Comparison of ENCODE assay signal across 28 cellular contexts in genomic region chr3:10890665-10891064, GRCh38.
"Had no signal": no experiment of that assay in that cellular context is flagged by ENCODE, and none has a peak within 500 bp of the region (broad histone marks: within the 10 kb centered on the region; RNA-seq: fewer than 3 reads in every experiment).

No MANE protein-coding gene starts in this region.

- H3K4me3 ChIP-seq: neural progenitor cell, ovary, psoas muscle, skin epidermis, smooth muscle cell, spleen, suprapubic skin, testis, tibial artery, transverse colon, upper lobe of right lung, uterus had no signal

- ATAC-seq: natural killer cell; psoas muscle; right cardiac atrium; sciatic nerve; stimulated activated memory B cell treated with anti-CD40 and anti-IgM and Interleukin-4, amounts not matched to agents 10 μg/mL and 1 μg/mL and 100 μg/mL, for 72 hours; stimulated activated naive CD8-positive, alpha-beta T cell treated with anti-CD3 and anti-CD28 coated beads, Interleukin-15, amount 100 ng/mL, for 72 hours; stimulated activated naive CD8-positive, alpha-beta T cell treated with anti-CD3 and anti-CD28 coated beads, Interleukin-15, Interleukin-2, amounts not matched to agents 100 U/mL and 50 U/mL, for 24 hours; upper lobe of right lung had no signal

- H3K9ac ChIP-seq: neural progenitor cell, parathyroid adenoma had no signal

- H3K4me1 ChIP-seq: neural progenitor cell, parathyroid adenoma, psoas muscle, spleen, suprapubic skin, testis, tibial artery, transverse colon, upper lobe of right lung, uterus had no signal

- H3K27me3 ChIP-seq: ovary, testis, transverse colon, upper lobe of right lung, uterus had no signal

- H3K27ac ChIP-seq: neural progenitor cell, ovary, parathyroid adenoma, psoas muscle, skin epidermis, spleen, suprapubic skin, testis, tibial artery, transverse colon, upper lobe of right lung, uterus had no signal

- H3K9me3 ChIP-seq: ovary, testis, transverse colon, upper lobe of right lung, uterus had no signal

- H3K4me2 ChIP-seq: neural progenitor cell, smooth muscle cell had no signal

- H3K36me3 ChIP-seq: neural progenitor cell, ovary, spleen, suprapubic skin, tibial artery, transverse colon, upper lobe of right lung, uterus had no signal

- DNase-seq: natural killer cell; occipital lobe; ovary; posterior cingulate gyrus; psoas muscle; right cardiac atrium; spleen; stimulated activated CD4-positive, alpha-beta T cell treated with anti-CD3 and anti-CD28 coated beads, Interleukin-12 subunit alpha, Interleukin-12 subunit beta, amount 100 ng/mL, for 4 hours; stimulated activated CD4-positive, alpha-beta T cell treated with anti-CD3 and anti-CD28 coated beads, Interleukin-1b, Interleukin-23, amount 100 ng/mL, for 48 hours; stimulated activated CD4-positive, alpha-beta T cell treated with anti-CD3 and anti-CD28 coated beads, Interleukin-4, amount 100 ng/mL, for 1 hour; stimulated activated CD4-positive, alpha-beta T cell treated with anti-CD3 and anti-CD28 coated beads, Interleukin-4, amount 100 ng/mL, for 4 hours; stimulated activated CD8-positive, alpha-beta memory T cell treated with anti-CD3 and anti-CD28 coated beads, Interleukin-4, amount 100 ng/mL, for 48 hours; stimulated activated naive CD4-positive, alpha-beta T cell; stimulated activated naive CD8-positive, alpha-beta T cell treated with anti-CD3 and anti-CD28 coated beads, Interleukin-15, amount 100 ng/mL, for 72 hours; stimulated activated naive CD8-positive, alpha-beta T cell treated with anti-CD3 and anti-CD28 coated beads, Interleukin-15, Interleukin-2, amounts not matched to agents 100 U/mL and 50 U/mL, for 24 hours; substantia nigra; testis; tibial artery; transverse colon; upper lobe of right lung; uterus had no signal

- H3K79me2 ChIP-seq: parathyroid adenoma had no signal

- H2AFZ ChIP-seq: neural progenitor cell, parathyroid adenoma had no signal
